In genomic region chr5:146475190-146475801, GRCh38 we compare ENCODE assay signal across 18 cellular contexts. TPM values are rescaled to one million over a fixed set of nuclear protein-coding genes. Genes with fewer than 3 reads are reported as not detected.
DNase-seq lines count a peak whose midpoint lies in the region; ATAC-seq and TF ChIP-seq lines count a peak whose summit lies in the region.
"Had no signal": no experiment of that assay in that cellular context is flagged by ENCODE, and none has a peak within 500 bp of the region (broad histone marks: within the 10 kb centered on the region; RNA-seq: fewer than 3 reads in every experiment).

No MANE protein-coding gene starts in this region.

- H3K4me2 ChIP-seq in HCT116 (ENCODE audit: low read length) (no peak overlapping the region), mesendoderm (ENCODE audit: low read length) (no peak overlapping the region)

- H3K36me3 Mint-ChIP-seq in CD8-positive, alpha-beta T cell, result peaks cover 76% of the 10 kb centered on the region
- peaks cover 58% of the 10 kb centered on the region for H3K36me3 Mint-ChIP-seq in T-helper 2 cell treated with Interferon-gamma antibody and Interleukin-4, amounts not matched to agents 5 μg/mL and 100 μg/mL, for 36 hours (ENCODE audit: low read depth)

- H3K36me3 ChIP-seq in CD8-positive, alpha-beta T cell (ENCODE audit: insufficient read depth, low read length), result peaks cover 25% of the 10 kb centered on the region
- H3K36me3 ChIP-seq in HCT116 (ENCODE audit: control insufficient read depth in 1 of 2, insufficient read depth in 2 of 2, low read length in 2 of 2), result peaks cover 42 to 66% of the 10 kb centered on the region in 2 experiments
- H3K36me3 ChIP-seq in mesendoderm (ENCODE audit: control insufficient read depth, insufficient read depth, low read length), result peaks cover 4% of the 10 kb centered on the region

- H3K27me3 ChIP-seq in CD8-positive, alpha-beta T cell (ENCODE audit: insufficient read depth, low read length), result no peaks in the 10 kb centered on the region
- H3K27me3 ChIP-seq in HCT116 (ENCODE audit: insufficient read depth, low read length) (no peaks in the 10 kb centered on the region), mesendoderm (ENCODE audit: insufficient read depth, low read length, poor library complexity) (no peaks in the 10 kb centered on the region)
- H3K27me3 ChIP-seq: pancreas had no signal

- intact Hi-C loops in CD8-positive, alpha-beta T cell (cut with DNase I, micrococcal nuclease), result no loop called here
- intact Hi-C loops in HCT116 (cut with micrococcal nuclease), result no loop called here

- BruUV-seq in HCT116 (replicated peaks; lab: Mats Ljungman, UMichigan), result TSS peak; percentile 5

- no peak for TF ChIP-seq RAD21 in HCT116 (IDR thresholded peaks at IDR 0.05; ENCODE audit: low read depth)

- no peak overlapping the region for H3K4ac ChIP-seq in mesendoderm (ENCODE audit: low read depth, low read length)

- H3K27me3 Mint-ChIP-seq in CD8-positive, alpha-beta T cell (ENCODE audit: low read depth), result no peaks in the 10 kb centered on the region
- H3K27me3 Mint-ChIP-seq in T-helper 2 cell treated with Interferon-gamma antibody and Interleukin-4, amounts not matched to agents 5 μg/mL and 100 μg/mL, for 36 hours (ENCODE audit: low read depth), result no peaks in the 10 kb centered on the region
- H3K27me3 Mint-ChIP-seq: activated B cell treated with CpG ODN at 0.5 μM for 24 hours had no signal

- H3K79me2 ChIP-seq in HCT116 (ENCODE audit: insufficient read depth, low read length) (peaks cover 95% of the 10 kb centered on the region), mesendoderm (ENCODE audit: control insufficient read depth, insufficient read depth, low read length) (no peaks in the 10 kb centered on the region)

- RAD21 ChIA-PET in HCT116 (lab: Charles Lee; ENCODE audit: low non-redundant PET in 1 of 2, low total read pairs in 2 of 2, uncharacterized antibody in 2 of 2, unreplicated experiment in 2 of 2), result no interaction called here

- H3K9me2 ChIP-seq in HCT116 (ENCODE audit: insufficient read depth), result no peaks in the 10 kb centered on the region

- H2BK120ac ChIP-seq in mesendoderm (ENCODE audit: low read depth, low read length), result no peak overlapping the region

- H3K9me3 ChIP-seq in CD8-positive, alpha-beta T cell (ENCODE audit: low read length), result no peaks in the 10 kb centered on the region
- H3K9me3 ChIP-seq in HCT116 (ENCODE audit: control insufficient read depth in 1 of 2, insufficient read depth in 1 of 2, low read depth in 1 of 2, low read length in 2 of 2), result no peaks in the 10 kb centered on the region
- H3K9me3 ChIP-seq: pancreas had no signal

- H3K27ac ChIP-seq in CD8-positive, alpha-beta T cell (ENCODE audit: low read depth, low read length), result no peak overlapping the region
- H3K27ac ChIP-seq in HCT116 (ENCODE audit: low read depth, low read length) (no peak overlapping the region), VCaP (no peak overlapping the region), mesendoderm (ENCODE audit: low read depth, low read length) (no peak overlapping the region)
- H3K27ac ChIP-seq: HL-60, pancreas had no signal

- H3K9ac ChIP-seq in HCT116 (ENCODE audit: low read length), result no peak overlapping the region
- no peak overlapping the region for H3K9ac ChIP-seq in mesendoderm (ENCODE audit: low read length)

- WGBS in mesendoderm (ENCODE audit: extremely low coverage, insufficient coverage, low lambda C conversion rate), result no CpG with 5 or more reads among the region's 4 CpGs

- peaks cover 21% of the 10 kb centered on the region; the same call in 1 of the 2 replicates for H4K20me1 ChIP-seq in HCT116 (ENCODE audit: insufficient read depth)

- no peak overlapping the region for H3K56ac ChIP-seq in mesendoderm (ENCODE audit: low read length)

- H3K4me1 Mint-ChIP-seq in CD8-positive, alpha-beta T cell (ENCODE audit: low read depth), result no peaks in the 10 kb centered on the region
- H3K4me1 Mint-ChIP-seq in T-helper 2 cell treated with Interferon-gamma antibody and Interleukin-4, amounts not matched to agents 5 μg/mL and 100 μg/mL, for 36 hours (ENCODE audit: low read depth), result no peaks in the 10 kb centered on the region

- ATAC-seq in CD8-positive, alpha-beta T cell, result no peak
- ATAC-seq in HCT116 (peak; percentile 57; the same call in 1 of the 2 replicates), GM18505 (IDR thresholded peaks at IDR 0.05; ENCODE audit: unreplicated experiment) (no peak), HG02798 (IDR thresholded peaks at IDR 0.05; ENCODE audit: poor library complexity, unreplicated experiment) (no peak)
- ATAC-seq: pancreas had no signal

- H3K27ac Mint-ChIP-seq in CD8-positive, alpha-beta T cell, result no peak overlapping the region
- H3K27ac Mint-ChIP-seq in T-helper 2 cell treated with Interferon-gamma antibody and Interleukin-4, amounts not matched to agents 5 μg/mL and 100 μg/mL, for 36 hours, result no peak overlapping the region
- H3K27ac Mint-ChIP-seq: activated B cell treated with CpG ODN at 0.5 μM for 24 hours had no signal

- H2BK15ac ChIP-seq in mesendoderm (replicated peaks; ENCODE audit: low read depth), result no peak overlapping the region

- peak; percentile 19 for TF ChIP-seq CTCF in CD8-positive, alpha-beta T cell (IDR thresholded peaks at IDR 0.05)
- peak in 2 of 3 experiments; percentile 49 to 51; a peak in 4 of 6 replicates for TF ChIP-seq CTCF in HCT116 (IDR thresholded peaks at IDR 0.05 in 2 of 3, conservative IDR thresholded peaks at IDR 0.05 in 1 of 3; ENCODE audit: borderline replicate concordance in 1 of 3, insufficient read depth in 1 of 3, low read depth in 2 of 3, low read length in 2 of 3)
- TF ChIP-seq CTCF in VCaP (conservative IDR thresholded peaks at IDR 0.05), result peak; percentile 19; the same call in 1 of the 2 replicates

- H3K23ac ChIP-seq in mesendoderm (ENCODE audit: low read length), result no peak overlapping the region

- H2AFZ ChIP-seq in HCT116 (ENCODE audit: low read depth, low read length, poor library complexity, severe bottlenecking), result no peak overlapping the region

- CTCF ChIA-PET in CD8-positive, alpha-beta T cell (lab: Charles Lee), result no interaction called here
- CTCF ChIA-PET in HCT116 (lab: Charles Lee), result no interaction called here

- H3K18ac ChIP-seq in mesendoderm (ENCODE audit: low read length), result no peak overlapping the region

- no peak overlapping the region for H4K8ac ChIP-seq in mesendoderm (ENCODE audit: low read depth, low read length)

- TF ChIP-seq POLR2A in HCT116 (IDR thresholded peaks at IDR 0.05; ENCODE audit: borderline replicate concordance, extremely low read depth, insufficient read depth, insufficient read length) (no peak), GM18505 (IDR thresholded peaks at IDR 0.05; ENCODE audit: borderline replicate concordance, extremely low read depth, insufficient read depth, insufficient read length) (no peak)

- no peaks in the 10 kb centered on the region for H3K4me1 ChIP-seq in CD8-positive, alpha-beta T cell (ENCODE audit: insufficient read depth, low read length)
- H3K4me1 ChIP-seq in HCT116 (ENCODE audit: control insufficient read depth in 1 of 2, insufficient read depth in 2 of 2, low read length in 2 of 2) (no peaks in the 10 kb centered on the region), mesendoderm (ENCODE audit: control insufficient read depth, low read depth, low read length) (no peaks in the 10 kb centered on the region)
- H3K4me1 ChIP-seq: pancreas had no signal

- no peak for DNase-seq in CD8-positive, alpha-beta T cell
- DNase-seq in HCT116 (ENCODE audit: low read depth, low spot score) (no peak), mesendoderm (peak; percentile 6), NCI-H1105 treated with DMSO at 0.1 percent for 48 hours (lab: John Stamatoyannopoulos, UW) (no peak)
- DNase-seq in T-helper 2 cell treated with Interferon-gamma antibody and Interleukin-4, amounts not matched to agents 5 μg/mL and 100 μg/mL, for 36 hours (ENCODE audit: low spot score), result no peak
- DNase-seq: activated B cell treated with CpG ODN at 0.5 μM for 24 hours; amygdala; NCI-H1105; pancreas; SIG-M5; stimulated activated CD4-positive, alpha-beta T cell treated with anti-CD3 and anti-CD28 coated beads, Interleukin-2, amount 100 ng/mL, for 24 hours; stimulated activated naive CD4-positive, alpha-beta T cell had no signal

- H2BK5ac ChIP-seq in mesendoderm (ENCODE audit: low read length), result no peak overlapping the region

- no peak overlapping the region for H3K4me3 Mint-ChIP-seq in CD8-positive, alpha-beta T cell
- no peak overlapping the region for H3K4me3 Mint-ChIP-seq in T-helper 2 cell treated with Interferon-gamma antibody and Interleukin-4, amounts not matched to agents 5 μg/mL and 100 μg/mL, for 36 hours
- H3K4me3 Mint-ChIP-seq: activated B cell treated with CpG ODN at 0.5 μM for 24 hours had no signal

- H2AK5ac ChIP-seq in mesendoderm (ENCODE audit: low read length), result no peak overlapping the region

- H3K79me1 ChIP-seq in mesendoderm (ENCODE audit: low read length), result no peaks in the 10 kb centered on the region

- H3K9me3 Mint-ChIP-seq in CD8-positive, alpha-beta T cell, result no peaks in the 10 kb centered on the region
- H3K9me3 Mint-ChIP-seq in T-helper 2 cell treated with Interferon-gamma antibody and Interleukin-4, amounts not matched to agents 5 μg/mL and 100 μg/mL, for 36 hours, result no peaks in the 10 kb centered on the region

- no peak overlapping the region for H4K5ac ChIP-seq in mesendoderm (ENCODE audit: low read length)

- POLR2A ChIA-PET in CD8-positive, alpha-beta T cell (lab: Charles Lee), result no interaction called here
- POLR2A ChIA-PET in HCT116 (lab: Charles Lee), result no interaction called here

- no peak overlapping the region for H3K4me3 ChIP-seq in CD8-positive, alpha-beta T cell (ENCODE audit: low read depth, low read length)
- H3K4me3 ChIP-seq in HCT116 (replicated peaks in 1 of 2; ENCODE audit: low read depth in 1 of 2, low read length in 2 of 2) (no peak overlapping the region), mesendoderm (ENCODE audit: low read length) (no peak overlapping the region)
- H3K4me3 ChIP-seq: pancreas had no signal

TF ChIP-seq in HCT116, 20 proteins besides CTCF, POLR2A, EP300 and RAD21:
- TF ChIP-seq FOSL1 (IDR thresholded peaks at IDR 0.05; ENCODE audit: low read depth), result no peak
- TF ChIP-seq CBX3 (IDR thresholded peaks at IDR 0.05; ENCODE audit: low read depth), result no peak
TF ChIP-seq in HCT116: peak in this region for 0.

RNA-seq across cellular contexts. Expression of gene TCERG1, which starts 28.2 kb away (rescaled TPM):
- total RNA-seq in CD8-positive, alpha-beta T cell, result 100 to 1,000 TPM; 110 to 114 TPM
- 83.5 TPM for total RNA-seq in HCT116 (2021; ENCODE audit: unreplicated experiment)
- 32.1 and 37.9 TPM in 2 replicates for polyA plus RNA-seq in HCT116 (2012)
- polyA plus RNA-seq in mesendoderm (2013, experiment 1 of 2), result 110 TPM
- polyA plus RNA-seq in mesendoderm (2013, experiment 2 of 2), result 111 TPM

RNA-seq across cellular contexts. Expression of gene GPR151, which starts 40.7 kb away (rescaled TPM):
- not detected for total RNA-seq in CD8-positive, alpha-beta T cell
- total RNA-seq in HCT116 (2021; ENCODE audit: unreplicated experiment), result not detected
- polyA plus RNA-seq in HCT116 (2012), result not detected in 2 replicates
- polyA plus RNA-seq in mesendoderm (2013, experiment 1 of 2), result 0.01 TPM
- 0.01 TPM for polyA plus RNA-seq in mesendoderm (2013, experiment 2 of 2)
- total RNA-seq: activated B cell treated with CpG ODN at 0.5 μM for 24 hours, lung microvascular endothelial cell, NCI-H460, pancreas had no signal
- polyA plus RNA-seq: pancreas had no signal
